Comparison of ENCODE assay signal across 8 cellular contexts in the genomic region with DNA sequence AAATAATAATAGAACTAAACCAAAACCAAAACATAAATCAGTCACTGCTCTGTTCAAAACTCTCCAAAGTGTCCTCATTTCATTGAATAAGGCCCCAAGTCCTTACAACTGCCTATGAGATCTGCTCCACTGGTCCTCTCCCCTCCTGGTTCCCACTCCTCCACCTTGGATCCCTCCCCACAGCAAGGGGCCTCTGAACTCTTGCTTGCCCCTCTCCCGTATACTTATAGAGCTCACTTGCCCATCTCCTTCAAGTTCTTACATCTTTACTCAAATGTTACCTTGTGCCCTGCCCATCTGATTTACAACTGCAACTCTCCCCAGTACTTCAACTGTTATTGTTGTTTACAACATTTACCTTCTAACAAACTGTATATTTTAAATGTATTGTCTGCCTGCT. TPM values are rescaled to one million over a fixed set of nuclear protein-coding genes. Genes with fewer than 3 reads are reported as not detected.
DNase-seq lines count a peak whose midpoint lies in the region; ATAC-seq and TF ChIP-seq lines count a peak whose summit lies in the region.

No MANE protein-coding gene starts in this region.

- peaks cover 38% of the 10 kb centered on the region for H3K36me3 ChIP-seq in BE2C
- peaks cover 0 to 25% (median 0%) of the 10 kb centered on the region in 3 experiments for H3K36me3 ChIP-seq in naive thymus-derived CD4-positive, alpha-beta T cell (ENCODE audit: control insufficient read depth in 2 of 3, insufficient read depth in 3 of 3, low read length in 3 of 3)

- H3K4me3 ChIP-seq in BE2C (ENCODE audit: low read depth, low read length) = peak overlapping the region; percentile 63
- H3K4me3 ChIP-seq in Jurkat, Clone E6-1 (ENCODE audit: low read length) = peak overlapping the region; percentile 56
- H3K4me3 ChIP-seq in naive thymus-derived CD4-positive, alpha-beta T cell (ENCODE audit: low read length) = peak overlapping the region; percentile 89

- H3K4me1 ChIP-seq in BE2C = no peaks in the 10 kb centered on the region
- peaks cover 8 to 9% of the 10 kb centered on the region in 2 donors for H3K4me1 ChIP-seq in naive thymus-derived CD4-positive, alpha-beta T cell (ENCODE audit: control insufficient read depth in 2 of 2, insufficient read depth in 2 of 2, low read length in 2 of 2)

- intact Hi-C loops in naive thymus-derived CD4-positive, alpha-beta T cell (cut with micrococcal nuclease) = loop anchor here (2.0 to 5.0 kb wide), 4 partner anchors 18 to 460 kb away; a partner anchor contains a TSS

- no peaks in the 10 kb centered on the region for H3K9me3 ChIP-seq in BE2C
- no peaks in the 10 kb centered on the region for H3K9me3 ChIP-seq in naive thymus-derived CD4-positive, alpha-beta T cell (ENCODE audit: control insufficient read depth in 2 of 3, low read length in 3 of 3)

- H3K4me3 Mint-ChIP-seq in chondrocyte (ENCODE audit: unreplicated experiment) = peak overlapping the region; percentile 72
- peak overlapping the region; percentile 82 to 97 (median 93) for H3K4me3 Mint-ChIP-seq in naive thymus-derived CD4-positive, alpha-beta T cell

- H3K36me3 Mint-ChIP-seq in chondrocyte (ENCODE audit: low read depth) = peaks cover 18% of the 10 kb centered on the region
- peaks cover 0 to 21% (median 10%) of the 10 kb centered on the region in 5 donors for H3K36me3 Mint-ChIP-seq in naive thymus-derived CD4-positive, alpha-beta T cell

- no peak for TF ChIP-seq CTCF in BE2C (IDR thresholded peaks at IDR 0.05; ENCODE audit: low read depth, low read length)
- no peak for TF ChIP-seq CTCF in chondrocyte (IDR thresholded peaks at IDR 0.05)

- ATAC-seq in naive thymus-derived CD4-positive, alpha-beta T cell = no peak
- ATAC-seq in GM21515 (IDR thresholded peaks at IDR 0.05; ENCODE audit: unreplicated experiment) (no peak), GM18505 (IDR thresholded peaks at IDR 0.05; ENCODE audit: unreplicated experiment) (no peak), GM21526 (IDR thresholded peaks at IDR 0.05; ENCODE audit: low FRiP score, unreplicated experiment) (no peak)

- H3K27me3 ChIP-seq in BE2C = no peaks in the 10 kb centered on the region
- no peaks in the 10 kb centered on the region for H3K27me3 ChIP-seq in naive thymus-derived CD4-positive, alpha-beta T cell (ENCODE audit: control insufficient read depth in 2 of 2, insufficient read depth in 2 of 2, low read length in 2 of 2)

- peak overlapping the region; percentile 83 for H3K27ac Mint-ChIP-seq in chondrocyte (ENCODE audit: unreplicated experiment)
- H3K27ac Mint-ChIP-seq in naive thymus-derived CD4-positive, alpha-beta T cell = peak overlapping the region in 8 of 9 donors; percentile 53 to 93 (median 86)

- DNase-seq in BE2C = no peak
- no peak for DNase-seq in Jurkat, Clone E6-1 (ENCODE audit: low read depth, low spot score)
- no peak for DNase-seq in chondrocyte (ENCODE audit: low spot score)
- no peak for DNase-seq in naive thymus-derived CD4-positive, alpha-beta T cell
- no peak for DNase-seq in AG20443 (ENCODE audit: low spot score)

- H3K27me3 Mint-ChIP-seq in chondrocyte (ENCODE audit: low read depth) = no peaks in the 10 kb centered on the region
- H3K27me3 Mint-ChIP-seq in naive thymus-derived CD4-positive, alpha-beta T cell = peaks cover 0 to 20% (median 0%) of the 10 kb centered on the region in 5 donors

- CTCF ChIA-PET in naive thymus-derived CD4-positive, alpha-beta T cell (lab: Charles Lee) = no interaction called here

- H3K9me3 Mint-ChIP-seq in chondrocyte (ENCODE audit: low read depth) = peaks cover 11% of the 10 kb centered on the region
- H3K9me3 Mint-ChIP-seq in naive thymus-derived CD4-positive, alpha-beta T cell = no peaks in the 10 kb centered on the region

- no peak for TF ChIP-seq POLR2A in GM18505 (IDR thresholded peaks at IDR 0.05; ENCODE audit: borderline replicate concordance, extremely low read depth, insufficient read depth, insufficient read length)

- POLR2A ChIA-PET in naive thymus-derived CD4-positive, alpha-beta T cell (lab: Charles Lee) = interaction anchor here (0.6 to 2.5 kb wide), 8 partner anchors 18 to 80 kb away, joined by 3 to 8 read pairs (median 4); a partner anchor contains a TSS

- peak overlapping the region; percentile 74 for H3K27ac ChIP-seq in naive thymus-derived CD4-positive, alpha-beta T cell (ENCODE audit: low read depth, low read length)

- peaks cover 27% of the 10 kb centered on the region for H3K4me1 Mint-ChIP-seq in chondrocyte (ENCODE audit: low read depth)
- H3K4me1 Mint-ChIP-seq in naive thymus-derived CD4-positive, alpha-beta T cell = peaks cover 18 to 43% (median 39%) of the 10 kb centered on the region in 7 donors

RNA-seq across cellular contexts. Expression of a gene that starts 0.8 kb away (rescaled TPM):
- 398 TPM for polyA plus RNA-seq in BE2C (2012; ENCODE audit: insufficient read depth, insufficient read length, low read depth)
- polyA plus RNA-seq in Jurkat, Clone E6-1 (2012; ENCODE audit: insufficient read depth, insufficient read length) = 300 TPM
- 49.2 to 64.5 TPM (median 57.3 TPM) in 3 replicates for total RNA-seq in chondrocyte
- total RNA-seq in naive thymus-derived CD4-positive, alpha-beta T cell = 100 to 1,000 TPM in 1 of 5 experiments, 10 to 100 TPM in 4; 55.1 to 118 (median 69.2) TPM
- polyA plus RNA-seq in naive thymus-derived CD4-positive, alpha-beta T cell = 10 to 100 TPM; 78.1 to 94.8 TPM

RNA-seq across cellular contexts. Expression of a gene that starts 18.4 kb away (rescaled TPM):
- polyA plus RNA-seq in BE2C (2012; ENCODE audit: insufficient read depth, insufficient read length, low read depth) = 21.3 TPM
- polyA plus RNA-seq in Jurkat, Clone E6-1 (2012; ENCODE audit: insufficient read depth, insufficient read length) = 63.2 TPM
- 242 to 422 TPM (median 412 TPM) in 3 replicates for total RNA-seq in chondrocyte
- total RNA-seq in naive thymus-derived CD4-positive, alpha-beta T cell = 10 to 100 TPM in 4 of 5 experiments, 1 to 10 TPM in 1; 7.7 to 33.1 (median 27.5) TPM
- 10 to 100 TPM in 1 of 2 donors, 1 to 10 TPM in 1; 3.0 to 13.5 TPM for polyA plus RNA-seq in naive thymus-derived CD4-positive, alpha-beta T cell

RNA-seq across cellular contexts. Expression of a gene that starts 18.6 kb away (rescaled TPM):
- polyA plus RNA-seq in BE2C (2012; ENCODE audit: insufficient read depth, insufficient read length, low read depth) = not detected
- not detected for polyA plus RNA-seq in Jurkat, Clone E6-1 (2012; ENCODE audit: insufficient read depth, insufficient read length)
- not detected in 3 replicates for total RNA-seq in chondrocyte
- total RNA-seq in naive thymus-derived CD4-positive, alpha-beta T cell = not detected
- not detected for polyA plus RNA-seq in naive thymus-derived CD4-positive, alpha-beta T cell

RNA-seq across cellular contexts. Expression of a gene that starts 40.2 kb away (rescaled TPM):
- 21.3 TPM for polyA plus RNA-seq in BE2C (2012; ENCODE audit: insufficient read depth, insufficient read length, low read depth)
- 34.9 TPM for polyA plus RNA-seq in Jurkat, Clone E6-1 (2012; ENCODE audit: insufficient read depth, insufficient read length)
- total RNA-seq in chondrocyte = 14.3 to 19.0 TPM (median 15.5 TPM) in 3 replicates
- 10 to 100 TPM; 33.9 to 77.1 (median 48.9) TPM for total RNA-seq in naive thymus-derived CD4-positive, alpha-beta T cell
- polyA plus RNA-seq in naive thymus-derived CD4-positive, alpha-beta T cell = 10 to 100 TPM; 18.2 to 20.4 TPM

RNA-seq across cellular contexts. Expression of a gene that starts 57.2 kb away (rescaled TPM):
- polyA plus RNA-seq in BE2C (2012; ENCODE audit: insufficient read depth, insufficient read length, low read depth) = 207 TPM
- not detected for polyA plus RNA-seq in Jurkat, Clone E6-1 (2012; ENCODE audit: insufficient read depth, insufficient read length)
- 0.25 to 0.41 TPM in 2 of 3 replicates, not detected in the other for total RNA-seq in chondrocyte
- 1 to 10 TPM in 4 of 5 experiments, under 1 TPM in 1; 0.73 to 3.1 (median 1.8) TPM for total RNA-seq in naive thymus-derived CD4-positive, alpha-beta T cell
- not detected for polyA plus RNA-seq in naive thymus-derived CD4-positive, alpha-beta T cell
